ENCODE assay signal across 13 cellular contexts in the genomic region with DNA sequence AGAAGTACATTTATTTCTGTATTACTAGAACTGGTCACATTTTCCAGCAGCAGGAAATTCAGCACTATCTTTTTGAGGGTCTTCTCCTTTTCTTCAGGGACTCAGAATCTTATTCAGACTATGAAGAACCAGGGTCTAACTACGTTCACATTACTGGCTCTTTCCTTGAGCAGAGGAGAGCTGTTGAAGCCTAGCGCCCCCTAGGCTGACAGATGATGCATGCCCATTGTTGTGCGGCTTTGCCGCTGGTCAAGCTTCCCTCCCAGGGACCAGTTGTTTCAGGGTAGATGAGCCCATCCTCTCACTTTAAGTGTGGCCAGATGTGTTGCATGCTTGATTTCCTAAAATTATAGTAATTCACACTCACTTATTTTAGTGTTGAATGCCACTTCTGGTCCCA.
DNase-seq lines count a peak whose midpoint lies in the region; ATAC-seq, FAIRE-seq and TF ChIP-seq lines count a peak whose summit lies in the region.
"Had no signal": no experiment of that assay in that cellular context is flagged by ENCODE, and none has a peak within 500 bp of the region (broad histone marks: within the 10 kb centered on the region; RNA-seq: fewer than 3 reads in every experiment).

No MANE protein-coding gene starts in this region.

- no peaks in the 10 kb centered on the region for H3K9me3 Mint-ChIP-seq in astrocyte (ENCODE audit: unreplicated experiment)
- no peaks in the 10 kb centered on the region for H3K9me3 Mint-ChIP-seq in stimulated activated memory B cell treated with anti-CD40 and anti-IgM and Interleukin-4, amounts not matched to agents 10 μg/mL and 1 μg/mL and 100 μg/mL, for 72 hours
- H3K9me3 Mint-ChIP-seq: activated T-helper 17 cell treated with anti-CD3 and anti-CD28 coated beads, Interleukin-2, amount 50 U/mL, for 72 hours had no signal

- H3K4me1 ChIP-seq in astrocyte (ENCODE audit: insufficient read depth, low read length) (no peaks in the 10 kb centered on the region), mucosa of descending colon (ENCODE audit: low read depth) (no peaks in the 10 kb centered on the region), aorta (ENCODE audit: control insufficient read depth in 1 of 2, insufficient read depth in 2 of 2, low read length in 2 of 2) (no peaks in the 10 kb centered on the region)

- no peak overlapping the region for H2AFZ ChIP-seq in astrocyte (ENCODE audit: low read depth, low read length)

- WGBS in aorta, 2 donors, result 56 to 69% methylated on average over 4 of the region's 4 CpGs

- H3K36me3 Mint-ChIP-seq in astrocyte (ENCODE audit: low read depth, unreplicated experiment), result no peaks in the 10 kb centered on the region
- H3K36me3 Mint-ChIP-seq in stimulated activated memory B cell treated with anti-CD40 and anti-IgM and Interleukin-4, amounts not matched to agents 10 μg/mL and 1 μg/mL and 100 μg/mL, for 72 hours, result no peaks in the 10 kb centered on the region

- no peaks in the 10 kb centered on the region for H3K27me3 Mint-ChIP-seq in astrocyte (ENCODE audit: low read depth, unreplicated experiment)
- H3K27me3 Mint-ChIP-seq in stimulated activated memory B cell treated with anti-CD40 and anti-IgM and Interleukin-4, amounts not matched to agents 10 μg/mL and 1 μg/mL and 100 μg/mL, for 72 hours, result no peaks in the 10 kb centered on the region
- H3K27me3 Mint-ChIP-seq: activated T-helper 17 cell treated with anti-CD3 and anti-CD28 coated beads, Interleukin-2, amount 50 U/mL, for 72 hours had no signal

- no peak overlapping the region for H3K4me3 ChIP-seq in astrocyte (ENCODE audit: insufficient read depth, low read depth, low read length)
- H3K4me3 ChIP-seq in mucosa of descending colon, result no peak overlapping the region
- no peak overlapping the region for H3K4me3 ChIP-seq in aorta (ENCODE audit: low read length in 2 of 2)
- H3K4me3 ChIP-seq: K562, left ventricle myocardium inferior had no signal

- no peak for FAIRE-seq in astrocyte (lab: Jason Lieb, UNC)
- FAIRE-seq: K562 had no signal

- no peaks in the 10 kb centered on the region for H4K20me1 ChIP-seq in astrocyte (ENCODE audit: insufficient read depth, low read length)

- no peaks in the 10 kb centered on the region for H3K79me2 ChIP-seq in astrocyte (ENCODE audit: insufficient read depth, low read length)

- TF ChIP-seq CTCF in GM12873 (IDR thresholded peaks at IDR 0.05; ENCODE audit: insufficient read depth, low read depth, low read length, missing control alignments), result peak; percentile 59
- TF ChIP-seq CTCF in astrocyte (IDR thresholded peaks at IDR 0.05; ENCODE audit: insufficient read depth, low read depth, low read length), result peak; percentile 9
- TF ChIP-seq CTCF in mucosa of descending colon (IDR thresholded peaks at IDR 0.05), result no peak

- no peak overlapping the region for H3K27ac ChIP-seq in astrocyte (ENCODE audit: low read depth, low read length)
- H3K27ac ChIP-seq in aorta (ENCODE audit: low read depth in 1 of 2, low read length in 2 of 2), result no peak overlapping the region
- H3K27ac ChIP-seq: left ventricle myocardium inferior had no signal

- H3K36me3 ChIP-seq in astrocyte (ENCODE audit: insufficient read depth, low read length), result no peaks in the 10 kb centered on the region
- no peaks in the 10 kb centered on the region for H3K36me3 ChIP-seq in mucosa of descending colon (ENCODE audit: low read depth)
- H3K36me3 ChIP-seq in aorta (ENCODE audit: control insufficient read depth in 1 of 2, insufficient read depth in 2 of 2, low read length in 1 of 2), result no peaks in the 10 kb centered on the region
- H3K36me3 ChIP-seq: left ventricle myocardium inferior had no signal

- H3K27me3 ChIP-seq in astrocyte (ENCODE audit: insufficient read depth, low read length), result no peaks in the 10 kb centered on the region
- no peaks in the 10 kb centered on the region for H3K27me3 ChIP-seq in aorta (ENCODE audit: control insufficient read depth in 1 of 2, insufficient read depth in 2 of 2, low read length in 1 of 2)

- intact Hi-C loops in mucosa of descending colon (cut with DNase I, micrococcal nuclease) (no loop called here), aorta (cut with DNase I) (no loop called here)

- H3K4me3 Mint-ChIP-seq in astrocyte (ENCODE audit: unreplicated experiment), result no peak overlapping the region
- H3K4me3 Mint-ChIP-seq in stimulated activated memory B cell treated with anti-CD40 and anti-IgM and Interleukin-4, amounts not matched to agents 10 μg/mL and 1 μg/mL and 100 μg/mL, for 72 hours, result no peak overlapping the region
- H3K4me3 Mint-ChIP-seq: activated T-helper 17 cell treated with anti-CD3 and anti-CD28 coated beads, Interleukin-2, amount 50 U/mL, for 72 hours had no signal

- no peaks in the 10 kb centered on the region for H3K9me3 ChIP-seq in astrocyte (ENCODE audit: insufficient read depth, low read depth, low read length)
- no peaks in the 10 kb centered on the region for H3K9me3 ChIP-seq in mucosa of descending colon
- H3K9me3 ChIP-seq in aorta (ENCODE audit: control insufficient read depth, low read length), result no peaks in the 10 kb centered on the region
- H3K9me3 ChIP-seq: left ventricle myocardium inferior had no signal

- H3K4me1 Mint-ChIP-seq in astrocyte (ENCODE audit: low read depth, unreplicated experiment), result peaks cover 3% of the 10 kb centered on the region
- no peaks in the 10 kb centered on the region for H3K4me1 Mint-ChIP-seq in stimulated activated memory B cell treated with anti-CD40 and anti-IgM and Interleukin-4, amounts not matched to agents 10 μg/mL and 1 μg/mL and 100 μg/mL, for 72 hours
- H3K4me1 Mint-ChIP-seq: activated T-helper 17 cell treated with anti-CD3 and anti-CD28 coated beads, Interleukin-2, amount 50 U/mL, for 72 hours had no signal

- no peak overlapping the region for H3K4me2 ChIP-seq in astrocyte (ENCODE audit: low read length)

- H3K9ac ChIP-seq in astrocyte (ENCODE audit: low read length), result no peak overlapping the region

- ATAC-seq in HG02885 (IDR thresholded peaks at IDR 0.05; ENCODE audit: poor library complexity, unreplicated experiment) (peak; percentile 67), mucosa of descending colon (no peak), aorta (ENCODE audit: low FRiP score) (no peak)
- ATAC-seq in stimulated activated memory B cell treated with anti-CD40 and anti-IgM and Interleukin-4, amounts not matched to agents 10 μg/mL and 1 μg/mL and 100 μg/mL, for 72 hours, result no peak
- ATAC-seq: activated T-helper 17 cell treated with anti-CD3 and anti-CD28 coated beads, Interleukin-2, amount 50 U/mL, for 72 hours; K562; Right ventricle myocardium inferior had no signal

- no peak overlapping the region for H3K27ac Mint-ChIP-seq in astrocyte (ENCODE audit: unreplicated experiment)
- no peak overlapping the region for H3K27ac Mint-ChIP-seq in stimulated activated memory B cell treated with anti-CD40 and anti-IgM and Interleukin-4, amounts not matched to agents 10 μg/mL and 1 μg/mL and 100 μg/mL, for 72 hours
- H3K27ac Mint-ChIP-seq: activated T-helper 17 cell treated with anti-CD3 and anti-CD28 coated beads, Interleukin-2, amount 50 U/mL, for 72 hours had no signal

- DNase-seq in astrocyte (ENCODE audit: low read depth) (no peak), mucosa of descending colon (peak in 2 of 3 donors; percentile 38 to 44), hippocampal formation (lab: John Stamatoyannopoulos, UW) (no peak), aorta (no peak), NCI-H1694 treated with DMSO at 0.1 percent for 48 hours (lab: John Stamatoyannopoulos, UW) (no peak)
- DNase-seq: left ventricle myocardium inferior; stimulated activated naive CD4-positive, alpha-beta T cell had no signal

Comparison
In these comparisons a context has a peak if more than half of its experiments do, and no peak if none do; other contexts are left out.
1. DNase-seq: peak in mucosa of descending colon (2 of 3); none in astrocyte (single experiment), hippocampal formation (0 of 2), aorta (0 of 2) and NCI-H1694 treated with DMSO at 0.1 percent for 48 hours (single experiment).